Comparison of ENCODE assay signal across 21 cellular contexts in the genomic region with DNA sequence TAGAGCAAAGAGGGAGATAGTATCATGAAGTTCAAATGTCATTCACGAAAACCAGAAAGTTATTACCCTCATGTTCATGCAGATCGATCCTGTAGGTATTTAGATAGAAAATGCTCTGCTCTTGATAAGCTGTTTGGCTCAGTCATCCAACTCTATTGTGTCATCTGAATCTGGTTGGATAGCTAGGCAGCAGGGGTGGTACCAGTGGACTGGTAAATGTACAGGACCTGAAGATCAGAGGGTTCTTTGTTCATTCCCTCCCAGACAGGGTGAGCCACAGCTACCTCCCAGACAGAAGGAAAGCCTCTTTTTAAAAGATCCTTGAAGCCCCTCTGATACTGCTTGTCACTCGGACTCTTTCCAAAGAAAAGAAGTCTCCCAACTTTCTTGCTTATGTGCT. TPM values are rescaled to one million over a fixed set of nuclear protein-coding genes. Genes with fewer than 3 reads are reported as not detected.
DNase-seq lines count a peak whose midpoint lies in the region; ATAC-seq, FAIRE-seq and TF ChIP-seq lines count a peak whose summit lies in the region.
"Had no signal": no experiment of that assay in that cellular context is flagged by ENCODE, and none has a peak within 500 bp of the region (broad histone marks: within the 10 kb centered on the region; RNA-seq: fewer than 3 reads in every experiment).

No MANE protein-coding gene starts in this region.

- no peak overlapping the region for H3K23ac ChIP-seq in mesenchymal stem cell (ENCODE audit: low read length in 2 of 2)

- no peak overlapping the region for H2BK12ac ChIP-seq in mesenchymal stem cell (ENCODE audit: low read length in 2 of 2)

- H3K4me1 Mint-ChIP-seq in immature natural killer cell = no peaks in the 10 kb centered on the region
- H3K4me1 Mint-ChIP-seq: activated T-helper 17 cell treated with anti-CD3 and anti-CD28 coated beads, Interleukin-2, amount 50 U/mL, for 72 hours had no signal

- no peak for TF ChIP-seq EP300 in ovary (IDR thresholded peaks at IDR 0.05)

- no peak for DNase-seq in PC-3
- peak; percentile 46 for DNase-seq in coronary artery (ENCODE audit: low spot score)
- DNase-seq in mesenchymal stem cell = no peak
- DNase-seq in urothelium cell line (ENCODE audit: low spot score) = peak; percentile 37
- DNase-seq in ovary = no peak
- no peak for DNase-seq in immature natural killer cell
- DNase-seq: activated CD4-positive, alpha-beta T cell treated with anti-CD3 and anti-CD28 coated beads, Interleukin-2, amount 50 U/mL, for 1 hour; CD8-positive, alpha-beta T cell; GF-D8; mesendoderm; naive thymus-derived CD8-positive, alpha-beta T cell; NCI-H1092 treated with DMSO at 0.1 percent for 48 hours; NCI-H2081; pancreas had no signal

- peaks cover 18% of the 10 kb centered on the region for H3K27me3 ChIP-seq in PC-3 (ENCODE audit: low read length)
- peaks cover 4 to 41% of the 10 kb centered on the region in 2 experiments for H3K27me3 ChIP-seq in mesenchymal stem cell (ENCODE audit: control insufficient read depth in 1 of 2, insufficient read depth in 1 of 2, low read length in 2 of 2)
- H3K27me3 ChIP-seq in ovary = no peaks in the 10 kb centered on the region
- H3K27me3 ChIP-seq: pancreas had no signal

- H3K9me3 ChIP-seq in PC-3 (ENCODE audit: low read length) (no peaks in the 10 kb centered on the region), mesenchymal stem cell (ENCODE audit: control insufficient read depth, low read length) (no peaks in the 10 kb centered on the region), ovary (no peaks in the 10 kb centered on the region)
- H3K9me3 ChIP-seq: pancreas had no signal

- H3K4me2 ChIP-seq in PC-3 (ENCODE audit: low read length) (no peak overlapping the region), mesenchymal stem cell (ENCODE audit: low read length, poor library complexity, severe bottlenecking) (no peak overlapping the region)

- no peaks in the 10 kb centered on the region for H3K36me3 ChIP-seq in PC-3 (ENCODE audit: low read depth, low read length)
- no peaks in the 10 kb centered on the region for H3K36me3 ChIP-seq in mesenchymal stem cell (ENCODE audit: control insufficient read depth in 1 of 2, insufficient read depth in 2 of 2, low read depth in 1 of 2, low read length in 2 of 2)
- H3K36me3 ChIP-seq in ovary = no peaks in the 10 kb centered on the region
- H3K36me3 ChIP-seq: pancreas had no signal

- ATAC-seq in PC-3 = no peak
- no peak for ATAC-seq in GM21515 (IDR thresholded peaks at IDR 0.05; ENCODE audit: unreplicated experiment)
- ATAC-seq: activated T-helper 17 cell treated with anti-CD3 and anti-CD28 coated beads, Interleukin-2, amount 50 U/mL, for 72 hours; CD8-positive, alpha-beta T cell; naive thymus-derived CD8-positive, alpha-beta T cell; pancreas had no signal

- H3K9me2 ChIP-seq in PC-3 (replicated peaks; ENCODE audit: low read length) = no peaks in the 10 kb centered on the region

- H3K4me1 ChIP-seq in PC-3 (ENCODE audit: insufficient read depth, low read length) (peaks cover 15% of the 10 kb centered on the region), mesenchymal stem cell (ENCODE audit: control insufficient read depth, insufficient read depth, low read depth, low read length) (no peaks in the 10 kb centered on the region), ovary (ENCODE audit: insufficient read depth) (no peaks in the 10 kb centered on the region)
- H3K4me1 ChIP-seq: pancreas had no signal

- FAIRE-seq in urothelium cell line (lab: Jason Lieb, UNC) = peak; percentile 55
- FAIRE-seq: pancreas had no signal

- no peak overlapping the region for H2BK120ac ChIP-seq in mesenchymal stem cell (ENCODE audit: low read depth, low read length)

- no peak overlapping the region for H2AK5ac ChIP-seq in mesenchymal stem cell (ENCODE audit: low read length, severe bottlenecking)

- H3K79me2 ChIP-seq in PC-3 (ENCODE audit: low read length) = no peaks in the 10 kb centered on the region

- no peak overlapping the region for H3K9ac ChIP-seq in PC-3 (ENCODE audit: low read length)
- H3K9ac ChIP-seq in mesenchymal stem cell (ENCODE audit: low read length) = peak overlapping the region; percentile 52

- H4K91ac ChIP-seq in mesenchymal stem cell (ENCODE audit: low read length) = no peak overlapping the region

- no peak overlapping the region for H3K27ac Mint-ChIP-seq in immature natural killer cell
- H3K27ac Mint-ChIP-seq: activated naive CD8-positive, alpha-beta T cell; activated T-helper 17 cell treated with anti-CD3 and anti-CD28 coated beads, Interleukin-2, amount 50 U/mL, for 72 hours; CD8-positive, alpha-beta T cell; naive thymus-derived CD8-positive, alpha-beta T cell had no signal

- no peak overlapping the region for H3K14ac ChIP-seq in mesenchymal stem cell (ENCODE audit: low read length in 2 of 2)

- peaks cover 5 to 9% (median 9%) of the 10 kb centered on the region in 3 donors for H3K27me3 Mint-ChIP-seq in immature natural killer cell (ENCODE audit: low read depth in 3 of 3)

- no peak overlapping the region for H2AFZ ChIP-seq in PC-3 (ENCODE audit: low read length)
- no peak overlapping the region for H2AFZ ChIP-seq in mesenchymal stem cell (ENCODE audit: low read depth, low read length)

- H3K36me3 Mint-ChIP-seq in immature natural killer cell = no peaks in the 10 kb centered on the region
- H3K36me3 Mint-ChIP-seq: activated naive CD8-positive, alpha-beta T cell; CD8-positive, alpha-beta T cell; naive thymus-derived CD8-positive, alpha-beta T cell had no signal

- no peak for TF ChIP-seq CTCF in PC-3 (conservative IDR thresholded peaks at IDR 0.05; ENCODE audit: low read depth, low read length)
- TF ChIP-seq CTCF in coronary artery (IDR thresholded peaks at IDR 0.05) = no peak
- TF ChIP-seq CTCF in ovary (IDR thresholded peaks at IDR 0.05) = no peak

- H3K4me3 Mint-ChIP-seq in immature natural killer cell = no peak overlapping the region
- H3K4me3 Mint-ChIP-seq: activated naive CD8-positive, alpha-beta T cell; activated T-helper 17 cell treated with anti-CD3 and anti-CD28 coated beads, Interleukin-2, amount 50 U/mL, for 72 hours; CD8-positive, alpha-beta T cell; naive thymus-derived CD8-positive, alpha-beta T cell had no signal

- CTCF ChIA-PET in PC-3 (lab: Charles Lee) = no interaction called here

- H3K4me3 ChIP-seq in PC-3 (ENCODE audit: low read length) = no peak overlapping the region
- no peak overlapping the region for H3K4me3 ChIP-seq in coronary artery
- no peak overlapping the region for H3K4me3 ChIP-seq in mesenchymal stem cell (ENCODE audit: insufficient read depth in 1 of 2, low read depth in 1 of 2, low read length in 2 of 2)
- no peak overlapping the region for H3K4me3 ChIP-seq in ovary
- H3K4me3 ChIP-seq: pancreas had no signal

- TF ChIP-seq POLR2A in ovary (IDR thresholded peaks at IDR 0.05) = no peak

- peaks cover 0 to 2% (median 0%) of the 10 kb centered on the region in 6 donors for H3K9me3 Mint-ChIP-seq in immature natural killer cell
- H3K9me3 Mint-ChIP-seq: activated T-helper 17 cell treated with anti-CD3 and anti-CD28 coated beads, Interleukin-2, amount 50 U/mL, for 72 hours; CD8-positive, alpha-beta T cell had no signal

- H3K18ac ChIP-seq in mesenchymal stem cell (ENCODE audit: low read depth in 1 of 2, low read length in 2 of 2) = no peak overlapping the region

- no peak overlapping the region for H3K4ac ChIP-seq in mesenchymal stem cell (ENCODE audit: low read depth in 1 of 2, low read length in 2 of 2)

- H4K20me1 ChIP-seq in PC-3 (ENCODE audit: low read length) = no peaks in the 10 kb centered on the region

- H2BK5ac ChIP-seq in mesenchymal stem cell (ENCODE audit: low read depth, low read length, poor library complexity, severe bottlenecking) = no peak overlapping the region

- POLR2A ChIA-PET in PC-3 (lab: Charles Lee; ENCODE audit: unreplicated experiment) = no interaction called here

- H3K27ac ChIP-seq in PC-3 (ENCODE audit: low read length) (peak overlapping the region; percentile 47; the same call in 1 of the 2 replicates), coronary artery (no peak overlapping the region), mesenchymal stem cell (ENCODE audit: low read length, poor library complexity, severe bottlenecking) (no peak overlapping the region), ovary (no peak overlapping the region)
- H3K27ac ChIP-seq: pancreas had no signal

- no peaks in the 10 kb centered on the region for H3K79me1 ChIP-seq in mesenchymal stem cell (replicated peaks; ENCODE audit: low read length, poor library complexity, severe bottlenecking)

- no peak overlapping the region for H4K8ac ChIP-seq in mesenchymal stem cell (ENCODE audit: low read length)

- intact Hi-C loops in PC-3 (cut with micrococcal nuclease) (no loop called here), ovary (cut with DNase I) (no loop called here)

- no peak overlapping the region for H2BK15ac ChIP-seq in mesenchymal stem cell (ENCODE audit: low read depth, poor library complexity, severe bottlenecking)

- no peaks in the 10 kb centered on the region for H3F3A ChIP-seq in PC-3 (ENCODE audit: low read length, unreplicated experiment)

- 89% methylated on average over 3 of the region's 3 CpGs for WGBS in mesenchymal stem cell
- 59 to 68% (median 65%) methylated on average over 3 of the region's 3 CpGs for WGBS in ovary, 3 donors

- no TSS peak for BruUV-seq in PC-3 (replicated peaks; lab: Mats Ljungman, UMichigan)

RNA-seq across cellular contexts. Expression of a gene that starts 29.8 kb away (rescaled TPM):
- total RNA-seq in PC-3 (2014; rRNA removed) (not detected in 2 replicates), ovary (1 to 10 TPM in 1 of 7 donors, under 1 TPM in 4, not detected in 2; 0.15 to 1.0 (median 0.38) TPM)
- polyA plus RNA-seq in mesenchymal stem cell (2013, experiment 1 of 2) = not detected
- 0.03 TPM for polyA plus RNA-seq in mesenchymal stem cell (2013, experiment 2 of 2)
- polyA plus RNA-seq in ovary (under 1 TPM; 0.02 to 0.07 TPM), immature natural killer cell (not detected)
- total RNA-seq: CD8-positive, alpha-beta T cell; chondrocyte; glomerular endothelial cell; naive thymus-derived CD8-positive, alpha-beta T cell; NCI-H460; T-helper 2 cell treated with Interferon-gamma antibody and Interleukin-4, amounts not matched to agents 100 ng/mL and 5 ng/mL, for 36 hours had no signal
- polyA plus RNA-seq: naive thymus-derived CD8-positive, alpha-beta T cell had no signal

Comparison
In these comparisons a context has a peak if more than half of its experiments do, and no peak if none do; other contexts are left out.
1. DNase-seq: peak in coronary artery (single experiment) and urothelium cell line (single experiment); none in PC-3 (single experiment), mesenchymal stem cell (single experiment), ovary (0 of 5) and immature natural killer cell (0 of 3).